In the genomic region with DNA sequence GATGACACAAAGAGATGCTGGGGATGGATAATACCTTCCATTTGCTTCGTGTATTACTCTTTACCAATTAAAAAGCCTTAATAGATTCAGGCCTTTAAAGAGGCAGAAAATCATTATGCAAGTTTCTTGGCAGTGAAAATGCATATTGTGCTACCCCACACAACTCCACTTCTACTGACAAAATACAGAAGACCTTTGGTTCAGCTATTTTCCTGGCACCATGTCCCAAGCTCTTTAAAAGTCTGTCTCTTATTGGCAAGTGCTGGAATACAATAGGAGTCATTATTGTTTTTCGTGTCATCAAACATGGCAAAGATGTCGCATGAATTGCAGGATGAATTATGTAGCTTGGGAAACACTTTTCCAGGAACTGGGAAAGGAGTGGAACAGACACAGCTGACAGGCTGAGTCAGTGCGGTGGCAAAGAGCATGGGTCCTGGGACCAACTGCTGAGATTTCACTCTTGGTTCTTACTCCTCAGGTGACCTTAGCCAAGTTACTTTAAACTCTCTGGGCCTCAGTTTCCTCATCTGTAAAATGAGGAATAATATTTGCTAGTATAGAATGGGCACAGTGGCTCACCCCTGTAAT, we compare ENCODE assay signal across 21 cellular contexts.
"Had no signal": no experiment of that assay in that cellular context is flagged by ENCODE, and none has a peak within 500 bp of the region (broad histone marks: within the 10 kb centered on the region; RNA-seq: fewer than 3 reads in every experiment).

No MANE protein-coding gene starts in this region.

- H3K9me3 ChIP-seq: prostate gland, testis, upper lobe of right lung had no signal

- ATAC-seq: activated CD8-positive, alpha-beta T cell treated with anti-CD3 and anti-CD28 coated beads for 36 hours; activated T-helper 17 cell treated with anti-CD3 and anti-CD28 coated beads, Interleukin-2, amount 50 U/mL, for 72 hours; right cardiac atrium; SK-N-SH treated with all-trans-retinoic acid at 6 μM for 48 hours; stimulated activated naive CD8-positive, alpha-beta T cell treated with anti-CD3 and anti-CD28 coated beads, Interleukin-15, amount 100 ng/mL, for 72 hours; T-cell; upper lobe of right lung had no signal

- DNase-seq: activated CD4-positive, alpha-beta T cell treated with anti-CD3 and anti-CD28 coated beads, Interleukin-2, amount 10 ng/mL, durations not matched to agents 24 days and 14 days; activated CD4-positive, CD25-positive, alpha-beta regulatory T cell; activated CD8-positive, alpha-beta T cell treated with anti-CD3 and anti-CD28 coated beads for 36 hours; activated naive CD4-positive, alpha-beta T cell; activated naive CD8-positive, alpha-beta T cell treated with anti-CD3 and anti-CD28 coated beads, Interleukin-2, amount 10 ng/mL, durations not matched to agents 7 days and 5 days; activated T-cell treated with anti-CD3 and anti-CD28 coated beads, Interleukin-2, amount 50 U/mL, for 1 hour; effector CD4-positive, alpha-beta T cell; left colon; naive B cell; right cardiac atrium; stimulated activated naive CD8-positive, alpha-beta T cell treated with anti-CD3 and anti-CD28 coated beads, Interleukin-15, amount 100 ng/mL, for 72 hours; T-cell; testis; upper lobe of right lung had no signal

- H3K27me3 Mint-ChIP-seq: activated CD8-positive, alpha-beta T cell treated with anti-CD3 and anti-CD28 coated beads for 36 hours; activated T-helper 17 cell treated with anti-CD3 and anti-CD28 coated beads, Interleukin-2, amount 50 U/mL, for 72 hours; naive B cell; stimulated activated naive CD8-positive, alpha-beta T cell treated with anti-CD3 and anti-CD28 coated beads, Interleukin-15, amount 100 ng/mL, for 72 hours; T-cell had no signal

- H3K27ac Mint-ChIP-seq: activated CD4-positive, alpha-beta T cell treated with anti-CD3 and anti-CD28 coated beads, Interleukin-2, amount 10 ng/mL, durations not matched to agents 24 days and 14 days; activated CD8-positive, alpha-beta T cell treated with anti-CD3 and anti-CD28 coated beads for 36 hours; activated naive CD8-positive, alpha-beta T cell treated with anti-CD3 and anti-CD28 coated beads, Interleukin-2, amount 10 ng/mL, durations not matched to agents 7 days and 5 days; activated T-helper 17 cell treated with anti-CD3 and anti-CD28 coated beads, Interleukin-2, amount 50 U/mL, for 72 hours; mesothelial cell of epicardium; naive B cell; neural progenitor cell; stimulated activated naive CD8-positive, alpha-beta T cell treated with anti-CD3 and anti-CD28 coated beads, Interleukin-15, amount 100 ng/mL, for 72 hours; T-cell had no signal

- H3K4me3 Mint-ChIP-seq: activated CD4-positive, alpha-beta T cell treated with anti-CD3 and anti-CD28 coated beads, Interleukin-2, amount 10 ng/mL, durations not matched to agents 24 days and 14 days; activated CD8-positive, alpha-beta T cell treated with anti-CD3 and anti-CD28 coated beads for 36 hours; activated naive CD8-positive, alpha-beta T cell treated with anti-CD3 and anti-CD28 coated beads, Interleukin-2, amount 10 ng/mL, durations not matched to agents 7 days and 5 days; activated T-helper 17 cell treated with anti-CD3 and anti-CD28 coated beads, Interleukin-2, amount 50 U/mL, for 72 hours; mesothelial cell of epicardium; naive B cell; neural progenitor cell; stimulated activated naive CD8-positive, alpha-beta T cell treated with anti-CD3 and anti-CD28 coated beads, Interleukin-15, amount 100 ng/mL, for 72 hours; T-cell had no signal

- H3K36me3 Mint-ChIP-seq: activated naive CD8-positive, alpha-beta T cell treated with anti-CD3 and anti-CD28 coated beads, Interleukin-2, amount 10 ng/mL, durations not matched to agents 7 days and 5 days; mesothelial cell of epicardium; naive B cell; neural progenitor cell; T-cell had no signal

- H3K4me2 ChIP-seq: neural progenitor cell had no signal

- H3K9me3 Mint-ChIP-seq: activated CD4-positive, alpha-beta T cell treated with anti-CD3 and anti-CD28 coated beads, Interleukin-2, amount 10 ng/mL, durations not matched to agents 24 days and 14 days; activated CD8-positive, alpha-beta T cell treated with anti-CD3 and anti-CD28 coated beads for 36 hours; activated naive CD8-positive, alpha-beta T cell treated with anti-CD3 and anti-CD28 coated beads, Interleukin-2, amount 10 ng/mL, durations not matched to agents 7 days and 5 days; activated T-helper 17 cell treated with anti-CD3 and anti-CD28 coated beads, Interleukin-2, amount 50 U/mL, for 72 hours; mesothelial cell of epicardium; naive B cell; neural progenitor cell; stimulated activated naive CD8-positive, alpha-beta T cell treated with anti-CD3 and anti-CD28 coated beads, Interleukin-15, amount 100 ng/mL, for 72 hours; T-cell had no signal

- H3K4me1 Mint-ChIP-seq: activated T-helper 17 cell treated with anti-CD3 and anti-CD28 coated beads, Interleukin-2, amount 50 U/mL, for 72 hours had no signal

- H3K27ac ChIP-seq: neural progenitor cell, prostate gland, skin epidermis, testis, upper lobe of right lung had no signal

- H3K4me3 ChIP-seq: lung, neural progenitor cell, prostate gland, skin epidermis, testis, upper lobe of right lung had no signal

- H2AFZ ChIP-seq: neural progenitor cell had no signal

- H3K36me3 ChIP-seq: neural progenitor cell, prostate gland, upper lobe of right lung had no signal

- H3K4me1 ChIP-seq: prostate gland, testis, upper lobe of right lung had no signal

- H3K9ac ChIP-seq: neural progenitor cell had no signal

- H3K27me3 ChIP-seq: neural progenitor cell, testis, upper lobe of right lung had no signal
